Comparison of ENCODE assay signal across 20 cellular contexts in genomic region chr10:132144086-132144485, GRCh38. TPM values are rescaled to one million over a fixed set of nuclear protein-coding genes. Genes with fewer than 3 reads are reported as not detected.
"Had no signal": no experiment of that assay in that cellular context is flagged by ENCODE, and none has a peak within 500 bp of the region (broad histone marks: within the 10 kb centered on the region; RNA-seq: fewer than 3 reads in every experiment).

No MANE protein-coding gene starts in this region.

- H3K27me3 Mint-ChIP-seq: memory B cell had no signal

- H3K27ac Mint-ChIP-seq: activated CD8-positive, alpha-beta memory T cell treated with anti-CD3 and anti-CD28 coated beads, Interleukin-2, amount 10 ng/mL, durations not matched to agents 7 days and 5 days; activated naive CD8-positive, alpha-beta T cell; activated T-cell treated with anti-CD3 and anti-CD28 coated beads, Interleukin-2, amount 50 U/mL, for 24 hours; immature natural killer cell; memory B cell; nephron progenitor cell; stimulated activated effector memory CD8-positive, alpha-beta T cell treated with anti-CD3 and anti-CD28 coated beads, Interleukin-12 subunit alpha, Interleukin-12 subunit beta, amount 100 ng/mL, for 72 hours had no signal

- H3K9me3 ChIP-seq: body of pancreas, psoas muscle, sigmoid colon, thoracic aorta, upper lobe of right lung had no signal

- H3K27me3 ChIP-seq: body of pancreas, foreskin keratinocyte, sigmoid colon had no signal

- H3K4me1 ChIP-seq: body of pancreas, foreskin keratinocyte, psoas muscle, upper lobe of right lung had no signal

- H3K36me3 Mint-ChIP-seq: activated CD8-positive, alpha-beta memory T cell treated with anti-CD3 and anti-CD28 coated beads, Interleukin-2, amount 10 ng/mL, durations not matched to agents 7 days and 5 days; activated naive CD8-positive, alpha-beta T cell; immature natural killer cell; memory B cell; stimulated activated effector memory CD8-positive, alpha-beta T cell treated with anti-CD3 and anti-CD28 coated beads, Interleukin-12 subunit alpha, Interleukin-12 subunit beta, amount 100 ng/mL, for 72 hours had no signal

- DNase-seq: activated CD4-positive, alpha-beta T cell treated with anti-CD3 and anti-CD28 coated beads, Interleukin-2, amount 50 U/mL, for 4 hours; activated CD4-positive, CD25-positive, alpha-beta regulatory T cell; activated CD8-positive, alpha-beta memory T cell treated with anti-CD3 and anti-CD28 coated beads, Interleukin-2, amount 10 ng/mL, durations not matched to agents 7 days and 5 days; activated T-cell treated with anti-CD3 and anti-CD28 coated beads, Interleukin-2, amount 50 U/mL, for 24 hours; amniotic stem cell; central memory CD4-positive, alpha-beta T cell; effector CD8-positive, alpha-beta T cell; foreskin keratinocyte; immature natural killer cell; nephron progenitor cell; sigmoid colon; stimulated activated CD4-positive, alpha-beta T cell treated with anti-CD3 and anti-CD28 coated beads, Interleukin-2, amount 100 ng/mL, for 24 hours; upper lobe of right lung had no signal

- H3K9me3 Mint-ChIP-seq: activated T-cell treated with anti-CD3 and anti-CD28 coated beads, Interleukin-2, amount 50 U/mL, for 24 hours; immature natural killer cell; memory B cell; nephron progenitor cell; stimulated activated effector memory CD8-positive, alpha-beta T cell treated with anti-CD3 and anti-CD28 coated beads, Interleukin-12 subunit alpha, Interleukin-12 subunit beta, amount 100 ng/mL, for 72 hours had no signal

- H3K4me3 ChIP-seq: body of pancreas, psoas muscle, sigmoid colon, SK-N-MC, thoracic aorta, upper lobe of right lung had no signal

- H3K36me3 ChIP-seq: sigmoid colon, thoracic aorta, upper lobe of right lung had no signal

- H3K4me3 Mint-ChIP-seq: activated CD8-positive, alpha-beta memory T cell treated with anti-CD3 and anti-CD28 coated beads, Interleukin-2, amount 10 ng/mL, durations not matched to agents 7 days and 5 days; activated naive CD8-positive, alpha-beta T cell; activated T-cell treated with anti-CD3 and anti-CD28 coated beads, Interleukin-2, amount 50 U/mL, for 24 hours; immature natural killer cell; memory B cell; nephron progenitor cell; stimulated activated effector memory CD8-positive, alpha-beta T cell treated with anti-CD3 and anti-CD28 coated beads, Interleukin-12 subunit alpha, Interleukin-12 subunit beta, amount 100 ng/mL, for 72 hours had no signal

- H3K4me1 Mint-ChIP-seq: activated CD8-positive, alpha-beta memory T cell treated with anti-CD3 and anti-CD28 coated beads, Interleukin-2, amount 10 ng/mL, durations not matched to agents 7 days and 5 days; immature natural killer cell; memory B cell; stimulated activated effector memory CD8-positive, alpha-beta T cell treated with anti-CD3 and anti-CD28 coated beads, Interleukin-12 subunit alpha, Interleukin-12 subunit beta, amount 100 ng/mL, for 72 hours had no signal

- ATAC-seq: activated CD8-positive, alpha-beta memory T cell treated with anti-CD3 and anti-CD28 coated beads, Interleukin-2, amount 10 ng/mL, durations not matched to agents 7 days and 5 days; body of pancreas; foreskin keratinocyte; psoas muscle; stimulated activated effector memory CD8-positive, alpha-beta T cell treated with anti-CD3 and anti-CD28 coated beads, Interleukin-12 subunit alpha, Interleukin-12 subunit beta, amount 100 ng/mL, for 72 hours; upper lobe of right lung had no signal

RNA-seq across cellular contexts. Expression of gene DPYSL4, which starts 42.7 kb away (rescaled TPM):
- polyA plus RNA-seq: immature natural killer cell had no signal
